Comparison of ENCODE assay signal across 22 cellular contexts in the genomic region with DNA sequence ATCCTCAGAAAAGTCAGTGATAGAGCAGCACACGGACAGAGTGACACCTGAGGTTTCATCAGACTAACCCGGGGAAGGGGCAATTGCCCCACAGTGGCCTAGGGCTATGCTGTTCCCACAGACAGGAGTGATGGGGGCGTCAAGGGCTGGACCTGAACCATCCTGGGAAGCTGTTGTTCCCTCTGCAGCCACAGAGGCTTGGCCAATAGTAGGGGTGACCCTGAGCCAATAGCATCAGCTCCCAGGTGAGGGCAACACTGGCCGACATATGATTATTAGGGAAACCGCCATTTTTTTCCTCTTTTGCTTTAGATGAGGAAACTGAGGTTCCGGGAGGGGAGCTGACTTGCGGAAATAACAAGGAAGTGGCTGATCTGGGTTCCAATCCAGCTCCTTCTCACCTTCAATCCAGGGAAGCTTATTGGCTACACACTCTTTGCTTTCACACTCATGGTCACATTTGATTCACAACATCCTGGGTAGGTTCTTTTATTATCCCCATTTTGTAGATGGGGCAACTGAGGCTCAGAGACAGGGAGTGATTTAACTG.
"Had no signal": no experiment of that assay in that cellular context is flagged by ENCODE, and none has a peak within 500 bp of the region (broad histone marks: within the 10 kb centered on the region; RNA-seq: fewer than 3 reads in every experiment).

No MANE protein-coding gene starts in this region.

- H3K9me3 ChIP-seq: SJSA1 had no signal

- H3K4me3 Mint-ChIP-seq: IgD-negative memory B cell had no signal

- H3K4me1 Mint-ChIP-seq: IgD-negative memory B cell had no signal

- H3K36me3 Mint-ChIP-seq: IgD-negative memory B cell had no signal

- FAIRE-seq: RCC 7860 had no signal

- DNase-seq: KBM-7, NCI-H1092, NCI-H1105 treated with DMSO at 0.1 percent for 48 hours, NCI-H1417 treated with DMSO at 0.1 percent for 48 hours, NCI-H146, NCI-H1694 treated with DMSO at 0.1 percent for 48 hours, NCI-H1930, NCI-H2081, NCI-H2171, NCI-H226, NCI-H446, NCI-H510A, NCI-H524 treated with DMSO at 0.1 percent for 48 hours, NCI-H69, NCI-H774, Right ventricle myocardium superior, RPMI8226, SIG-M5 had no signal

- H3K27ac ChIP-seq: SJSA1, SK-N-MC had no signal

- H3K4me1 ChIP-seq: SJSA1 had no signal

- H3K27ac Mint-ChIP-seq: IgD-negative memory B cell had no signal

- H3K36me3 ChIP-seq: SJSA1 had no signal

- H3K4me3 ChIP-seq: SJSA1, SK-N-MC had no signal
